In the genomic region with DNA sequence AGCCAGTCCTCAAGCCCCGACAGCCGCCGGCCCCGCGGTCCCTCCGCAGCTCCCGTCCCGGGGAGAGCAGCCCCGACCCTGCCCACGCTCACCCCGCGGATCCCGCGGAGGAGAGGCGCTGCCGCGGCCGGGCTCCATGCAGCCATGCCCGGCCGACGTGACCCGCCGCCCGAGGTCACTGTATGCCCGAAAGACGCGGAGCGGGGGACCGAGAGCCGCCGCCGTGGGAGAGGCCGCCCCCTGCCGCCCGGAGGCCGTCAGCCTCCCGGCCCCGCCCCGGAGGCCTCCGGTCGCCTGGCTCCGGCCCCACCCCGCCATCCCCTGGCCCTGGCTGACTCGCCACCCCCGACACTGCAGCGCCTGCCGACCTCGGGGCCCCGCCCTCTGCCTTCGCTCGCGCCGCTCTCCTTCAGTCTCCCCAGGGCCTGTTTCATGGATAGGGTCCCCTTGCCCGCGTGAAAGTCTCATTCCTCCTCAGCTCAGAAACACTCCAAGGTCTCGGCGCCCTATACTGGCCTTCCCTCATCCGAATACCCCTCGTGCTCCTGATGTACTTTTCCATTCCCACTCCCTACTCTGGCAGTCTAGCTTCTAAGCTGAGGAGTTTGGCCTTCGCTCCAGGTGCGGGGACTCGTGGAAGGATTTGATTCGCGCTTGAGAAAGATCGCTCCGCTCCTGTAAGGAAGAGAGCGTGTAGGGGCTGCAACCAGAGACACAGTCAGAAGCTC, we compare ENCODE assay signal across 1 cellular context.
A peak's percentile ranks its signal among the peaks of the same experiment; 100 is the strongest.
TF ChIP-seq lines count a peak whose summit lies in the region.

A gene with protein sequence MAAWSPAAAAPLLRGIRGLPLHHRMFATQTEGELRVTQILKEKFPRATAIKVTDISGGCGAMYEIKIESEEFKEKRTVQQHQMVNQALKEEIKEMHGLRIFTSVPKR (minus strand): TSS at position 184 of the 728 bp plus-strand sequence. CDS start 38 bp downstream, at position 146.

TF ChIP-seq in HepG2, 621 proteins besides CTCF, POLR2A, EP300 and RAD21 (continued from another document and continues in another):
- TF ChIP-seq, protein P1, sequence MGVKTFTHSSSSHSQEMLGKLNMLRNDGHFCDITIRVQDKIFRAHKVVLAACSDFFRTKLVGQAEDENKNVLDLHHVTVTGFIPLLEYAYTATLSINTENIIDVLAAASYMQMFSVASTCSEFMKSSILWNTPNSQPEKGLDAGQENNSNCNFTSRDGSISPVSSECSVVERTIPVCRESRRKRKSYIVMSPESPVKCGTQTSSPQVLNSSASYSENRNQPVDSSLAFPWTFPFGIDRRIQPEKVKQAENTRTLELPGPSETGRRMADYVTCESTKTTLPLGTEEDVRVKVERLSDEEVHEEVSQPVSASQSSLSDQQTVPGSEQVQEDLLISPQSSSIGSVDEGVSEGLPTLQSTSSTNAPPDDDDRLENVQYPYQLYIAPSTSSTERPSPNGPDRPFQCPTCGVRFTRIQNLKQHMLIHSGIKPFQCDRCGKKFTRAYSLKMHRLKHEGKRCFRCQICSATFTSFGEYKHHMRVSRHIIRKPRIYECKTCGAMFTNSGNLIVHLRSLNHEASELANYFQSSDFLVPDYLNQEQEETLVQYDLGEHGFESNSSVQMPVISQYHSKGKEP (CRISPR knock-in tag; IDR thresholded peaks at IDR 0.05): no peak
- TF ChIP-seq, protein P2, sequence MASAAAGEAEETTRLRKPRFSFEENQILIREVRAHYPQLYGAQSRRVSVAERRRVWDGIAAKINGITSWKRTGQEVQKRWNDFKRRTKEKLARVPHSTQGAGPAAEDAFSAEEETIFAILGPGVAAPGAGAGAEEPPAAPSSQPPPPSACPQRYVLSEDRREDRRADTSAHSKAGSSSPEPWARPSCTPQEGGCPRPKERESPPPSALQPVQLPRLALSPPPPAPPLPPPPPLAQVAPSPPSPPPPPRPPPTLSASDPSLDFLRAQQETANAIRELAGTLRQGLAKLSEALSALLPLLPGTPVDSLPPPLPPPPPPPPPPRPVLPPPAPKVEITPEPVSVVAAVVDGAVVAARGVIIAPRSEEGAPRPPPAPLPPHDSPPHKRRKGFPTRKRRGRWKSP (CRISPR knock-in tag; IDR thresholded peaks at IDR 0.05): peak; percentile 68; the same call in 1 of the 2 replicates
- TF ChIP-seq ZNF441 (CRISPR knock-in tag; IDR thresholded peaks at IDR 0.05; ENCODE audit: borderline replicate concordance) (peak; percentile 45; the same call in 1 of the 2 replicates), ZNF124 (CRISPR knock-in tag; IDR thresholded peaks at IDR 0.05) (peak; percentile 34; the same call in 1 of the 2 replicates), ZNF317 (CRISPR knock-in tag; IDR thresholded peaks at IDR 0.05) (peak; percentile 34; the same call in 1 of the 2 replicates), ZNF431 (CRISPR knock-in tag; IDR thresholded peaks at IDR 0.05; ENCODE audit: borderline replicate concordance, low read depth) (peak; percentile 88), ZSCAN20 (CRISPR knock-in tag; IDR thresholded peaks at IDR 0.05; ENCODE audit: borderline replicate concordance) (no peak; the same call in 1 of the 2 replicates), TAF15 (IDR thresholded peaks at IDR 0.05; ENCODE audit: low read depth, low read length, poor library complexity, severe bottlenecking) (no peak), KDM3A (CRISPR knock-in tag; IDR thresholded peaks at IDR 0.05; ENCODE audit: low read depth) (no peak), ZNF788 (CRISPR knock-in tag; IDR thresholded peaks at IDR 0.05; ENCODE audit: borderline replicate concordance) (peak; percentile 88), RFXANK (CRISPR knock-in tag; IDR thresholded peaks at IDR 0.05) (no peak), KLF13 (CRISPR knock-in tag; IDR thresholded peaks at IDR 0.05) (no peak; the same call in 1 of the 2 replicates), MLLT10 (CRISPR knock-in tag; IDR thresholded peaks at IDR 0.05) (no peak), MAFG (CRISPR knock-in tag; IDR thresholded peaks at IDR 0.05) (no peak; the same call in 1 of the 2 replicates), ZNF598 (CRISPR knock-in tag; IDR thresholded peaks at IDR 0.05; ENCODE audit: borderline replicate concordance) (0 out of 2 replicates have a peak, but pooled peaks have one; percentile 33), SAP130 (CRISPR knock-in tag; IDR thresholded peaks at IDR 0.05; ENCODE audit: low read depth) (peak; percentile 96), HOXA3 (CRISPR knock-in tag; IDR thresholded peaks at IDR 0.05) (peak; percentile 96), SIN3B (IDR thresholded peaks at IDR 0.05; ENCODE audit: low read length) (peak; percentile 42; the same call in 1 of the 2 replicates), PCBP1 (IDR thresholded peaks at IDR 0.05; ENCODE audit: borderline replicate concordance, low read depth, low read length) (no peak), SRF (IDR thresholded peaks at IDR 0.05; ENCODE audit: low read depth, low read length) (peak; percentile 47; the same call in 1 of the 2 replicates), MEF2D (CRISPR knock-in tag; IDR thresholded peaks at IDR 0.05) (peak; percentile 83), ZNF235 (CRISPR knock-in tag; IDR thresholded peaks at IDR 0.05; ENCODE audit: borderline replicate concordance) (peak; percentile 21; the same call in 1 of the 2 replicates), ZNF180 (CRISPR knock-in tag; IDR thresholded peaks at IDR 0.05; ENCODE audit: borderline replicate concordance, low read depth) (0 out of 2 replicates have a peak, but pooled peaks have one; percentile 20), ZNF883 (CRISPR knock-in tag; IDR thresholded peaks at IDR 0.05; ENCODE audit: not compliant biosample characterization) (peak; percentile 76), MZF1 (CRISPR knock-in tag; IDR thresholded peaks at IDR 0.05; ENCODE audit: borderline replicate concordance) (no peak), TBP (CRISPR knock-in tag; IDR thresholded peaks at IDR 0.05) (no peak), AKAP8 (CRISPR knock-in tag; IDR thresholded peaks at IDR 0.05) (peak; percentile 90), ZNF567 (CRISPR knock-in tag; IDR thresholded peaks at IDR 0.05; ENCODE audit: borderline replicate concordance) (peak; percentile 95), ZNF780A (CRISPR knock-in tag; IDR thresholded peaks at IDR 0.05) (no peak), ZNF468 (CRISPR knock-in tag; IDR thresholded peaks at IDR 0.05) (no peak), ZBTB3 (CRISPR knock-in tag; IDR thresholded peaks at IDR 0.05; ENCODE audit: borderline replicate concordance, low read depth) (peak; percentile 76; the same call in 1 of the 2 replicates), NFE2L1 (CRISPR knock-in tag; IDR thresholded peaks at IDR 0.05; ENCODE audit: borderline replicate concordance) (0 out of 2 replicates have a peak, but pooled peaks have one; percentile 21), ASH2L (IDR thresholded peaks at IDR 0.05; ENCODE audit: insufficient read length, low read depth, low read length) (peak; percentile 95), SMAD3 (CRISPR knock-in tag; IDR thresholded peaks at IDR 0.05) (no peak), KLF9 (CRISPR knock-in tag; IDR thresholded peaks at IDR 0.05; ENCODE audit: low read depth) (0 out of 2 replicates have a peak, but pooled peaks have one; percentile 2), ZNF331 (CRISPR knock-in tag; IDR thresholded peaks at IDR 0.05) (peak; percentile 81; the same call in 1 of the 2 replicates), TARDBP (CRISPR knock-in tag; IDR thresholded peaks at IDR 0.05) (peak; percentile 62), EED (CRISPR knock-in tag; IDR thresholded peaks at IDR 0.05) (peak; percentile 75; the same call in 1 of the 2 replicates), NCOA5 (CRISPR knock-in tag; IDR thresholded peaks at IDR 0.05) (no peak), ARNT2 (CRISPR knock-in tag; IDR thresholded peaks at IDR 0.05; ENCODE audit: low read depth) (peak; percentile 91), ZNF12 (CRISPR knock-in tag; IDR thresholded peaks at IDR 0.05) (peak; percentile 58; the same call in 1 of the 2 replicates), PLRG1 (conservative IDR thresholded peaks at IDR 0.05) (no peak), NFYB (CRISPR knock-in tag; IDR thresholded peaks at IDR 0.05) (0 out of 2 replicates have a peak, but pooled peaks have one; percentile 15), SMAD9 (CRISPR knock-in tag; IDR thresholded peaks at IDR 0.05) (no peak), ZNF329 (CRISPR knock-in tag; IDR thresholded peaks at IDR 0.05; ENCODE audit: low read depth) (peak; percentile 66; the same call in 1 of the 2 replicates)
- TF ChIP-seq, protein P3, sequence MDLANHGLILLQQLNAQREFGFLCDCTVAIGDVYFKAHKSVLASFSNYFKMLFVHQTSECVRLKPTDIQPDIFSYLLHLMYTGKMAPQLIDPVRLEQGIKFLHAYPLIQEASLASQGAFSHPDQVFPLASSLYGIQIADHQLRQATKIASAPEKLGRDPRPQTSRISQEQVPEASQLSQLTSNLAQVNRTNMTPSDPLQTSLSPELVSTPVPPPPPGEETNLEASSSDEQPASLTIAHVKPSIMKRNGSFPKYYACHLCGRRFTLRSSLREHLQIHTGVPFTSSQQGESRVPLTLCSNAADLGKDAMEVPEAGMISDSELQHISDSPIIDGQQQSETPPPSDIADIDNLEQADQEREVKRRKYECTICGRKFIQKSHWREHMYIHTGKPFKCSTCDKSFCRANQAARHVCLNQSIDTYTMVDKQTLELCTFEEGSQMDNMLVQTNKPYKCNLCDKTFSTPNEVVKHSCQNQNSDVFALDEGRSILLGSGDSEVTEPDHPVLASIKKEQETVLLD (CRISPR knock-in tag; IDR thresholded peaks at IDR 0.05; ENCODE audit: low read depth): peak; percentile 75; the same call in 1 of the 2 replicates
- TF ChIP-seq, protein P4, sequence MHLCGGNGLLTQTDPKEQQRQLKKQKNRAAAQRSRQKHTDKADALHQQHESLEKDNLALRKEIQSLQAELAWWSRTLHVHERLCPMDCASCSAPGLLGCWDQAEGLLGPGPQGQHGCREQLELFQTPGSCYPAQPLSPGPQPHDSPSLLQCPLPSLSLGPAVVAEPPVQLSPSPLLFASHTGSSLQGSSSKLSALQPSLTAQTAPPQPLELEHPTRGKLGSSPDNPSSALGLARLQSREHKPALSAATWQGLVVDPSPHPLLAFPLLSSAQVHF (CRISPR knock-in tag; IDR thresholded peaks at IDR 0.05): peak; percentile 86; the same call in 1 of the 2 replicates
- TF ChIP-seq, protein P5, sequence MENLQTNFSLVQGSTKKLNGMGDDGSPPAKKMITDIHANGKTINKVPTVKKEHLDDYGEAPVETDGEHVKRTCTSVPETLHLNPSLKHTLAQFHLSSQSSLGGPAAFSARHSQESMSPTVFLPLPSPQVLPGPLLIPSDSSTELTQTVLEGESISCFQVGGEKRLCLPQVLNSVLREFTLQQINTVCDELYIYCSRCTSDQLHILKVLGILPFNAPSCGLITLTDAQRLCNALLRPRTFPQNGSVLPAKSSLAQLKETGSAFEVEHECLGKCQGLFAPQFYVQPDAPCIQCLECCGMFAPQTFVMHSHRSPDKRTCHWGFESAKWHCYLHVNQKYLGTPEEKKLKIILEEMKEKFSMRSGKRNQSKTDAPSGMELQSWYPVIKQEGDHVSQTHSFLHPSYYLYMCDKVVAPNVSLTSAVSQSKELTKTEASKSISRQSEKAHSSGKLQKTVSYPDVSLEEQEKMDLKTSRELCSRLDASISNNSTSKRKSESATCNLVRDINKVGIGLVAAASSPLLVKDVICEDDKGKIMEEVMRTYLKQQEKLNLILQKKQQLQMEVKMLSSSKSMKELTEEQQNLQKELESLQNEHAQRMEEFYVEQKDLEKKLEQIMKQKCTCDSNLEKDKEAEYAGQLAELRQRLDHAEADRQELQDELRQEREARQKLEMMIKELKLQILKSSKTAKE (CRISPR knock-in tag; IDR thresholded peaks at IDR 0.05; ENCODE audit: borderline replicate concordance): peak; percentile 20; the same call in 1 of the 2 replicates
- TF ChIP-seq, protein P6, sequence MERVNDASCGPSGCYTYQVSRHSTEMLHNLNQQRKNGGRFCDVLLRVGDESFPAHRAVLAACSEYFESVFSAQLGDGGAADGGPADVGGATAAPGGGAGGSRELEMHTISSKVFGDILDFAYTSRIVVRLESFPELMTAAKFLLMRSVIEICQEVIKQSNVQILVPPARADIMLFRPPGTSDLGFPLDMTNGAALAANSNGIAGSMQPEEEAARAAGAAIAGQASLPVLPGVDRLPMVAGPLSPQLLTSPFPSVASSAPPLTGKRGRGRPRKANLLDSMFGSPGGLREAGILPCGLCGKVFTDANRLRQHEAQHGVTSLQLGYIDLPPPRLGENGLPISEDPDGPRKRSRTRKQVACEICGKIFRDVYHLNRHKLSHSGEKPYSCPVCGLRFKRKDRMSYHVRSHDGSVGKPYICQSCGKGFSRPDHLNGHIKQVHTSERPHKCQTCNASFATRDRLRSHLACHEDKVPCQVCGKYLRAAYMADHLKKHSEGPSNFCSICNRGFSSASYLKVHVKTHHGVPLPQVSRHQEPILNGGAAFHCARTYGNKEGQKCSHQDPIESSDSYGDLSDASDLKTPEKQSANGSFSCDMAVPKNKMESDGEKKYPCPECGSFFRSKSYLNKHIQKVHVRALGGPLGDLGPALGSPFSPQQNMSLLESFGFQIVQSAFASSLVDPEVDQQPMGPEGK (CRISPR knock-in tag; IDR thresholded peaks at IDR 0.05): peak; percentile 47; the same call in 1 of the 2 replicates
- TF ChIP-seq, protein P7, sequence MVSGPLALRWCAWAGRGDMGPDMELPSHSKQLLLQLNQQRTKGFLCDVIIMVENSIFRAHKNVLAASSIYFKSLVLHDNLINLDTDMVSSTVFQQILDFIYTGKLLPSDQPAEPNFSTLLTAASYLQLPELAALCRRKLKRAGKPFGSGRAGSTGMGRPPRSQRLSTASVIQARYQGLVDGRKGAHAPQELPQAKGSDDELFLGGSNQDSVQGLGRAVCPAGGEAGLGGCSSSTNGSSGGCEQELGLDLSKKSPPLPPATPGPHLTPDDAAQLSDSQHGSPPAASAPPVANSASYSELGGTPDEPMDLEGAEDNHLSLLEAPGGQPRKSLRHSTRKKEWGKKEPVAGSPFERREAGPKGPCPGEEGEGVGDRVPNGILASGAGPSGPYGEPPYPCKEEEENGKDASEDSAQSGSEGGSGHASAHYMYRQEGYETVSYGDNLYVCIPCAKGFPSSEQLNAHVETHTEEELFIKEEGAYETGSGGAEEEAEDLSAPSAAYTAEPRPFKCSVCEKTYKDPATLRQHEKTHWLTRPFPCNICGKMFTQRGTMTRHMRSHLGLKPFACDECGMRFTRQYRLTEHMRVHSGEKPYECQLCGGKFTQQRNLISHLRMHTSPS (CRISPR knock-in tag; IDR thresholded peaks at IDR 0.05; ENCODE audit: low read depth): peak; percentile 68; the same call in 1 of the 2 replicates
- TF ChIP-seq, protein P8, sequence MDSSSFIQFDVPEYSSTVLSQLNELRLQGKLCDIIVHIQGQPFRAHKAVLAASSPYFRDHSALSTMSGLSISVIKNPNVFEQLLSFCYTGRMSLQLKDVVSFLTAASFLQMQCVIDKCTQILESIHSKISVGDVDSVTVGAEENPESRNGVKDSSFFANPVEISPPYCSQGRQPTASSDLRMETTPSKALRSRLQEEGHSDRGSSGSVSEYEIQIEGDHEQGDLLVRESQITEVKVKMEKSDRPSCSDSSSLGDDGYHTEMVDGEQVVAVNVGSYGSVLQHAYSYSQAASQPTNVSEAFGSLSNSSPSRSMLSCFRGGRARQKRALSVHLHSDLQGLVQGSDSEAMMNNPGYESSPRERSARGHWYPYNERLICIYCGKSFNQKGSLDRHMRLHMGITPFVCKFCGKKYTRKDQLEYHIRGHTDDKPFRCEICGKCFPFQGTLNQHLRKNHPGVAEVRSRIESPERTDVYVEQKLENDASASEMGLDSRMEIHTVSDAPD (CRISPR knock-in tag; IDR thresholded peaks at IDR 0.05): no peak
